Comparison of ENCODE assay signal across 19 cellular contexts in the genomic region with DNA sequence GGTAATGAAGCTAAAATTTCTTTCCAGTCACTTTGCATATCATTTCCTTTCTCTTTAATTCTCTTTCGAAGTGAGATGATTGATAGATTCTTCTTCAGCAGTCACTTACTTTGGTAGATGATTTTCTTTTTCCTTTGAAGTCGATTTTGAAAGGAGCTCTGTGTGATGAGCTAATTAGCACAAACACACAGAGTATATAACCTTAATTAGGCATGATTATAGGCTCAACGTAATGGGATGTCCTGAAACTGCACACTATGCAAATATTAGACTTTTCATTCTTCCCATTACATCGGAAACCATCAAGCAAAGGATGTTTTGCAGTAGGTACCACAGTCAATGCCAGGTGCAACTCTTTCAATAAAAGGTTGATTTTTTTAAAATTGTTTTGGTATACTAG. TPM values are rescaled to one million over a fixed set of nuclear protein-coding genes. Genes with fewer than 3 reads are reported as not detected.
DNase-seq lines count a peak whose midpoint lies in the region; ATAC-seq and TF ChIP-seq lines count a peak whose summit lies in the region.
"Had no signal": no experiment of that assay in that cellular context is flagged by ENCODE, and none has a peak within 500 bp of the region (broad histone marks: within the 10 kb centered on the region; RNA-seq: fewer than 3 reads in every experiment).

No MANE protein-coding gene starts in this region.

- no peak for DNase-seq in CD8-positive, alpha-beta T cell
- DNase-seq in MM.1S (peak; percentile 73), NCI-H748 treated with DMSO at 0.1 percent for 48 hours (lab: John Stamatoyannopoulos, UW) (peak; percentile 94), MV-4-11 (lab: John Stamatoyannopoulos, UW) (no peak), kidney glomerular epithelial cell (lab: John Stamatoyannopoulos, UW) (no peak), endothelial cell (ENCODE audit: low spot score) (no peak)
- no peak for DNase-seq in activated naive CD8-positive, alpha-beta T cell treated with anti-CD3 and anti-CD28 coated beads for 36 hours
- DNase-seq: dermis blood vessel endothelial cell; gastrocnemius medialis; HCEC 1CT; KBM-7; left cardiac atrium; NCI-H446; SHP77; stimulated activated CD8-positive, alpha-beta memory T cell treated with anti-CD3 and anti-CD28 coated beads, Interleukin-4, amount 100 ng/mL, for 48 hours; WERI-Rb-1 had no signal

- H3K27me3 Mint-ChIP-seq in CD8-positive, alpha-beta T cell (ENCODE audit: low read depth) = no peaks in the 10 kb centered on the region
- H3K27me3 Mint-ChIP-seq in activated naive CD8-positive, alpha-beta T cell treated with anti-CD3 and anti-CD28 coated beads for 36 hours = no peaks in the 10 kb centered on the region
- H3K27me3 Mint-ChIP-seq in endothelial cell (ENCODE audit: unreplicated experiment) = peaks cover 2% of the 10 kb centered on the region

- H3K9me3 ChIP-seq in CD8-positive, alpha-beta T cell (ENCODE audit: low read length) = no peaks in the 10 kb centered on the region
- no peaks in the 10 kb centered on the region for H3K9me3 ChIP-seq in MM.1S (replicated peaks; ENCODE audit: insufficient read depth, low read length)
- H3K9me3 ChIP-seq: gastrocnemius medialis had no signal

- CTCF ChIA-PET in CD8-positive, alpha-beta T cell (lab: Charles Lee) = interaction anchor here (0.7 to 4.5 kb wide), 7 partner anchors 9 to 376 kb away, joined by 3 to 20 read pairs (median 4); no protein-coding TSS in a partner anchor

- H3K4me3 Mint-ChIP-seq in CD8-positive, alpha-beta T cell = no peak overlapping the region
- peak overlapping the region; percentile 27 for H3K4me3 Mint-ChIP-seq in activated naive CD8-positive, alpha-beta T cell treated with anti-CD3 and anti-CD28 coated beads for 36 hours
- H3K4me3 Mint-ChIP-seq in endothelial cell (ENCODE audit: unreplicated experiment) = no peak overlapping the region

- no peaks in the 10 kb centered on the region for H3K36me3 ChIP-seq in CD8-positive, alpha-beta T cell (ENCODE audit: insufficient read depth, low read length)
- H3K36me3 ChIP-seq in MM.1S (replicated peaks; ENCODE audit: insufficient read depth, low read length) = no peaks in the 10 kb centered on the region
- H3K36me3 ChIP-seq: gastrocnemius medialis, WERI-Rb-1 had no signal

- peaks cover 37% of the 10 kb centered on the region for H3F3A ChIP-seq in MM.1S (ENCODE audit: insufficient read depth, low read length)

- no peaks in the 10 kb centered on the region for H3K79me2 ChIP-seq in MM.1S (ENCODE audit: low read length)

- peak overlapping the region; percentile 17 for H2AFZ ChIP-seq in MM.1S (ENCODE audit: low read length)

- H3K9ac ChIP-seq in MM.1S (ENCODE audit: low read length) = peak overlapping the region; percentile 54; the same call in 1 of the 2 replicates

- no peaks in the 10 kb centered on the region for H3K27me3 ChIP-seq in CD8-positive, alpha-beta T cell (ENCODE audit: insufficient read depth, low read length)
- H3K27me3 ChIP-seq in MM.1S (replicated peaks; ENCODE audit: insufficient read depth, low read length) = no peaks in the 10 kb centered on the region
- H3K27me3 ChIP-seq: gastrocnemius medialis had no signal

- H3K36me3 Mint-ChIP-seq in CD8-positive, alpha-beta T cell = no peaks in the 10 kb centered on the region
- peaks cover 25% of the 10 kb centered on the region for H3K36me3 Mint-ChIP-seq in activated naive CD8-positive, alpha-beta T cell treated with anti-CD3 and anti-CD28 coated beads for 36 hours
- no peaks in the 10 kb centered on the region for H3K36me3 Mint-ChIP-seq in endothelial cell (ENCODE audit: low read depth, unreplicated experiment)

- POLR2A ChIA-PET in CD8-positive, alpha-beta T cell (lab: Charles Lee) = interaction anchor here (0.6 to 2.2 kb wide), 5 partner anchors 8 to 813 kb away, joined by 3 to 9 read pairs (median 4); no protein-coding TSS in a partner anchor

- H3K9me3 Mint-ChIP-seq in CD8-positive, alpha-beta T cell = peaks cover 8% of the 10 kb centered on the region
- peaks cover 17% of the 10 kb centered on the region for H3K9me3 Mint-ChIP-seq in activated naive CD8-positive, alpha-beta T cell treated with anti-CD3 and anti-CD28 coated beads for 36 hours
- H3K9me3 Mint-ChIP-seq in endothelial cell (ENCODE audit: unreplicated experiment) = no peaks in the 10 kb centered on the region

- peaks cover 25% of the 10 kb centered on the region for H3K4me1 Mint-ChIP-seq in CD8-positive, alpha-beta T cell (ENCODE audit: low read depth)
- peaks cover 66% of the 10 kb centered on the region for H3K4me1 Mint-ChIP-seq in activated naive CD8-positive, alpha-beta T cell treated with anti-CD3 and anti-CD28 coated beads for 36 hours
- H3K4me1 Mint-ChIP-seq in endothelial cell (ENCODE audit: unreplicated experiment) = no peaks in the 10 kb centered on the region

- H3K4me2 ChIP-seq in MM.1S (ENCODE audit: low read depth, low read length) = peak overlapping the region; percentile 61

- H3K4me1 ChIP-seq in CD8-positive, alpha-beta T cell (ENCODE audit: insufficient read depth, low read length) = no peaks in the 10 kb centered on the region
- H3K4me1 ChIP-seq in MM.1S (ENCODE audit: low read length) = peaks cover 58% of the 10 kb centered on the region
- H3K4me1 ChIP-seq: gastrocnemius medialis had no signal

- no peak for TF ChIP-seq CTCF in CD8-positive, alpha-beta T cell (IDR thresholded peaks at IDR 0.05)
- TF ChIP-seq CTCF in MM.1S (IDR thresholded peaks at IDR 0.05; ENCODE audit: low read length) = no peak
- TF ChIP-seq CTCF in endothelial cell (IDR thresholded peaks at IDR 0.05; ENCODE audit: unreplicated experiment) = no peak

- no peak overlapping the region for H3K27ac ChIP-seq in CD8-positive, alpha-beta T cell (ENCODE audit: low read depth, low read length)
- peak overlapping the region; percentile 84 for H3K27ac ChIP-seq in MM.1S (ENCODE audit: low read length)
- H3K27ac ChIP-seq: gastrocnemius medialis, WERI-Rb-1 had no signal

- H3K4me3 ChIP-seq in CD8-positive, alpha-beta T cell (ENCODE audit: low read depth, low read length) = no peak overlapping the region
- H3K4me3 ChIP-seq in MM.1S (ENCODE audit: low read length) = peak overlapping the region; percentile 38
- H3K4me3 ChIP-seq: gastrocnemius medialis had no signal

- H4K20me1 ChIP-seq in MM.1S (ENCODE audit: insufficient read depth, low read length) = no peaks in the 10 kb centered on the region

- peak; percentile 34 for ATAC-seq in CD8-positive, alpha-beta T cell
- ATAC-seq: gastrocnemius medialis, left cardiac atrium had no signal

- H3K27ac Mint-ChIP-seq in CD8-positive, alpha-beta T cell = no peak overlapping the region
- H3K27ac Mint-ChIP-seq in activated naive CD8-positive, alpha-beta T cell treated with anti-CD3 and anti-CD28 coated beads for 36 hours = peak overlapping the region; percentile 84
- no peak overlapping the region for H3K27ac Mint-ChIP-seq in endothelial cell (ENCODE audit: unreplicated experiment)

- intact Hi-C loops in CD8-positive, alpha-beta T cell (cut with DNase I, micrococcal nuclease) = no loop called here

- no peaks in the 10 kb centered on the region for H3K9me2 ChIP-seq in MM.1S (replicated peaks; ENCODE audit: insufficient read depth, low read length)

RNA-seq across cellular contexts. Expression of gene CTLA4, which starts 6.4 kb away (rescaled TPM):
- total RNA-seq in CD8-positive, alpha-beta T cell = 10 to 100 TPM; 10.2 to 11.5 TPM
- total RNA-seq in activated naive CD8-positive, alpha-beta T cell treated with anti-CD3 and anti-CD28 coated beads for 36 hours = 10 to 100 TPM; 45.6 to 50.9 TPM
- not detected for total RNA-seq in endothelial cell (ENCODE audit: unreplicated experiment)
- total RNA-seq: bronchial epithelial cell, epithelial cell of proximal tubule, gastrocnemius medialis, temporal lobe had no signal

Comparison
In these comparisons a context has a peak if more than half of its experiments do, and no peak if none do; other contexts are left out.
1. DNase-seq: peak in MM.1S (single experiment) and NCI-H748 treated with DMSO at 0.1 percent for 48 hours (single experiment); none in CD8-positive, alpha-beta T cell (0 of 7), activated naive CD8-positive, alpha-beta T cell treated with anti-CD3 and anti-CD28 coated beads for 36 hours (single experiment), MV-4-11 (single experiment), kidney glomerular epithelial cell (single experiment) and endothelial cell (single experiment).
2. RNA of gene CTLA4, which starts 6.4 kb away (total RNA-seq): 45.6 to 50.9 TPM in activated naive CD8-positive, alpha-beta T cell treated with anti-CD3 and anti-CD28 coated beads for 36 hours and 10.2 to 11.5 TPM in CD8-positive, alpha-beta T cell; not detected in endothelial cell (single experiment); every median in the first group is over 10 times any median in the second.